In the genomic region with DNA sequence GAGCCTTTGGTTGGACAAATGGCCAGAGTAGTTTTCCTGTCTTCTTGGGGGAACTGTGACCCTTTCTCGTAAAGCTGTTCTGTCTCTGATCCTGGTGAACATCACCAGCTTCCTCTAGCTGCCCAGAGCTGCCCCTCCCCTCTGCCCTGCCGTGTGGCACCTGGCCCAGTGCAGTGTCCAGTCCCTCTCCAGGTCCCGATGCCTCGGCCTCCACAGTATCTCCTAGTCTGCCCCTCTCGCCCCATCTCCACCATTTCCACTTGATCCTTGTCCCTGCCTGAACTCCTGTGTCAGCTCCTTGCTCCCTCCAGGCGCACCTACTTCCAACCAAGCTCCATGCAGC, we compare ENCODE assay signal across 14 cellular contexts.
DNase-seq lines count a peak whose midpoint lies in the region; ATAC-seq, FAIRE-seq and TF ChIP-seq lines count a peak whose summit lies in the region.
"Had no signal": no experiment of that assay in that cellular context is flagged by ENCODE, and none has a peak within 500 bp of the region (broad histone marks: within the 10 kb centered on the region; RNA-seq: fewer than 3 reads in every experiment).

No MANE protein-coding gene starts in this region.

- no peak overlapping the region for H2BK5ac ChIP-seq in neuronal stem cell (ENCODE audit: low read length)

- H3K4me1 ChIP-seq in neuronal stem cell (ENCODE audit: control insufficient read depth in 2 of 2, insufficient read depth in 1 of 2, low read depth in 1 of 2, low read length in 2 of 2) = peaks cover 8 to 16% of the 10 kb centered on the region in 2 donors
- peaks cover 7 to 10% of the 10 kb centered on the region in 2 donors for H3K4me1 ChIP-seq in uterus

- peaks cover 0 to 2% of the 10 kb centered on the region in 2 donors for H3K9me3 ChIP-seq in neuronal stem cell (replicated peaks in 1 of 2; ENCODE audit: control insufficient read depth in 2 of 2, insufficient read depth in 1 of 2, low read depth in 1 of 2, low read length in 2 of 2)
- H3K9me3 ChIP-seq in uterus = no peaks in the 10 kb centered on the region
- H3K9me3 ChIP-seq: mucosa of descending colon had no signal

- TF ChIP-seq POLR2A in uterus (IDR thresholded peaks at IDR 0.05) = no peak

- no peak overlapping the region for H2BK120ac ChIP-seq in neuronal stem cell (ENCODE audit: low read depth, low read length)

- no peaks in the 10 kb centered on the region for H3K79me1 ChIP-seq in neuronal stem cell (ENCODE audit: low read depth, low read length)

- H3K23ac ChIP-seq in neuronal stem cell (ENCODE audit: low read depth, low read length, poor library complexity) = no peak overlapping the region

- H4K91ac ChIP-seq in neuronal stem cell (ENCODE audit: low read depth, low read length, poor library complexity) = no peak overlapping the region

- DNase-seq in Right ventricle myocardium superior = peak; percentile 34
- DNase-seq in Right ventricle myocardium inferior (ENCODE audit: missing footprints) = no peak
- peak; percentile 33 for DNase-seq in left cardiac atrium
- DNase-seq in neuronal stem cell (ENCODE audit: low spot score) = no peak
- DNase-seq in uterus = no peak
- DNase-seq in SKM-1 (lab: John Stamatoyannopoulos, UW; ENCODE audit: unreplicated experiment) = no peak
- no peak for DNase-seq in D721Med (ENCODE audit: insufficient read length, low spot score)
- DNase-seq: central memory CD4-positive, alpha-beta T cell; effector CD8-positive, alpha-beta T cell; mucosa of descending colon; NCI-H1417 treated with DMSO at 0.1 percent for 48 hours; NCI-H2227 treated with DMSO at 0.1 percent for 48 hours; SHP77 had no signal

- intact Hi-C loops in Right ventricle myocardium superior (cut with DNase I) (no loop called here), Right ventricle myocardium inferior (cut with DNase I) (loop anchor here (1.0 to 5.0 kb wide), 3 partner anchors 36 to 134 kb away; partner anchors contain the start of gene GRK5), left cardiac atrium (cut with DNase I) (no loop called here), uterus (cut with DNase I; ENCODE audit: low total_unique reads) (no loop called here)

- H2BK12ac ChIP-seq in neuronal stem cell (ENCODE audit: low read length) = no peak overlapping the region

- ATAC-seq in Right ventricle myocardium superior (ENCODE audit: poor library complexity) = peak; percentile 0
- no peak for ATAC-seq in Right ventricle myocardium inferior
- ATAC-seq in left cardiac atrium = no peak
- ATAC-seq in GM21515 (IDR thresholded peaks at IDR 0.05; ENCODE audit: unreplicated experiment) = no peak

- WGBS in neuronal stem cell (ENCODE audit: extremely low coverage in 2 of 2, insufficient read length in 2 of 2, insufficient replicate concordance in 1 of 2), 2 donors = no CpG with 5 or more reads among the region's 6 CpGs

- no peak for FAIRE-seq in D721Med (lab: Jason Lieb, UNC)

- peak overlapping the region; percentile 39 for H2AK5ac ChIP-seq in neuronal stem cell (ENCODE audit: low read depth, low read length)

- no peak overlapping the region for H3K9ac ChIP-seq in neuronal stem cell (ENCODE audit: low read depth, low read length, poor library complexity)

- TF ChIP-seq CTCF in uterus (IDR thresholded peaks at IDR 0.05) (no peak), D721Med (IDR thresholded peaks at IDR 0.05; ENCODE audit: insufficient read depth, missing control alignments) (no peak)

- no peaks in the 10 kb centered on the region for H3K36me3 ChIP-seq in neuronal stem cell (replicated peaks in 1 of 2; ENCODE audit: control insufficient read depth in 2 of 2, insufficient read depth in 2 of 2, low read length in 2 of 2)
- H3K36me3 ChIP-seq in uterus = no peaks in the 10 kb centered on the region

- no peak overlapping the region for H3K4ac ChIP-seq in neuronal stem cell (ENCODE audit: low read length)

- H3K4me2 ChIP-seq in neuronal stem cell (ENCODE audit: insufficient read depth, low read length, poor library complexity, severe bottlenecking) = no peak overlapping the region

- no peak overlapping the region for H2BK15ac ChIP-seq in neuronal stem cell (ENCODE audit: low read length)

- H3K18ac ChIP-seq in neuronal stem cell (ENCODE audit: low read length) = peak overlapping the region; percentile 64

- H3K27ac ChIP-seq in neuronal stem cell (replicated peaks; ENCODE audit: low read length) (no peak overlapping the region), uterus (peak overlapping the region; percentile 37 to 74)

- H3K4me3 ChIP-seq in neuronal stem cell (ENCODE audit: low read length in 2 of 2) (no peak overlapping the region), uterus (no peak overlapping the region)
- H3K4me3 ChIP-seq: mucosa of descending colon had no signal

- H3K27me3 ChIP-seq in neuronal stem cell (ENCODE audit: control insufficient read depth in 3 of 3, insufficient read depth in 3 of 3, low read depth in 1 of 3, low read length in 3 of 3) (no peaks in the 10 kb centered on the region), uterus (no peaks in the 10 kb centered on the region)

- H2AFZ ChIP-seq in neuronal stem cell (ENCODE audit: low read length) = no peak overlapping the region

- no peak overlapping the region for H4K8ac ChIP-seq in neuronal stem cell (ENCODE audit: low read depth, low read length)

- no peak overlapping the region for H3K14ac ChIP-seq in neuronal stem cell (ENCODE audit: low read length)

Comparison
In these comparisons a context has a peak if more than half of its experiments do, and no peak if none do; other contexts are left out.
1. DNase-seq: peak in Right ventricle myocardium superior (single experiment) and left cardiac atrium (single experiment); none in Right ventricle myocardium inferior (single experiment), neuronal stem cell (single experiment), uterus (0 of 2), SKM-1 (single experiment) and D721Med (single experiment).